Comparison of ENCODE assay signal across 2 cellular contexts in the genomic region with DNA sequence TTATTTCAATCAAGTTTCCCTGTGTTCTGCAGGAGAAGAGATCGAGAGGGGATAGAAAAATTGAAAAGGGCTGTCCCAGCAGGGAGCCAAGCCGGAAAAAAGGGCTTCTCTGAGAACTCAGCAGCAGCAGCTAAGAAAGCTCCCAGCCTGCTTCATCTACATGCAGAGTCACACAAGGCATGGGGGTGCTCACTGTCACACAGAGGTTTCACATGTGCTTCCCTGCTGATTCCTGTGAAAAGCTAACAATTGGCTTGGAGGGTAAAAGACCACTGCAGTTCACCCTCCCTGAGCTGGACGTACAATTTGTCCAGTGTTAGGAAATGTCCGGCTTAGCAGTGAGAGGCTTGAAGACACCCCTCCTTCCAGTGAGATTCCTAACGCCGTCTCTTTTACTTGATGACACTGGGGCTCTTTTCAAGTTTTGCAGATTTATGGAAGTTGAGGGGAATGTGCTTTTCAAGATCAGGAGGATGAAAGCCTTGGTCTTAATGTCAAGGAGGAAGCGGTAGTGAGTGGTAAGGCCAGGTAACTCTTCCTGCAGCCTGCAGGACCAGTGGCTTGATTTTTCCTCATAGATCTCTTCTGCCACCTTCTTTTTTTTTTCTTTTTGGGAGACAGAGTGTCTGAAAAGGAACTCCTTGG.
TF ChIP-seq lines count a peak whose summit lies in the region.

No MANE protein-coding gene starts in this region.

TF ChIP-seq in SK-N-SH treated with all-trans-retinoic acid at 6 μM for 48 hours, 23 proteins besides CTCF, POLR2A, EP300 and RAD21:
- TF ChIP-seq TCF4 (CRISPR knock-in tag; IDR thresholded peaks at IDR 0.05; ENCODE audit: borderline replicate concordance), result no peak

TF ChIP-seq in neural cell, 6 proteins besides CTCF, POLR2A, EP300 and RAD21:
- TF ChIP-seq EZH2 (IDR thresholded peaks at IDR 0.05; ENCODE audit: borderline replicate concordance, insufficient read depth, low read length, poor library complexity, severe bottlenecking) (no peak), SMC3 (conservative IDR thresholded peaks at IDR 0.05; ENCODE audit: poor library complexity) (peak; percentile 30), POLR2AphosphoS5 (IDR thresholded peaks at IDR 0.05) (peak; percentile 50), MXI1 (conservative IDR thresholded peaks at IDR 0.05; ENCODE audit: poor library complexity, severe bottlenecking) (peak; percentile 62), REST (IDR thresholded peaks at IDR 0.05; ENCODE audit: borderline replicate concordance) (no peak)
